9 cellular contexts compared by ENCODE assay signal in genomic region chr7:102991540-102992214, GRCh38.
DNase-seq lines count a peak whose midpoint lies in the region; ATAC-seq, FAIRE-seq and TF ChIP-seq lines count a peak whose summit lies in the region.
"Had no signal": no experiment of that assay in that cellular context is flagged by ENCODE, and none has a peak within 500 bp of the region (broad histone marks: within the 10 kb centered on the region; RNA-seq: fewer than 3 reads in every experiment).

No MANE protein-coding gene starts in this region.

- no peaks in the 10 kb centered on the region for H3K9me3 ChIP-seq in left ventricle myocardium inferior (replicated peaks)
- H3K9me3 ChIP-seq in Panc1 (ENCODE audit: control insufficient read depth, insufficient read depth, low read depth, low read length) = peaks cover 8% of the 10 kb centered on the region; the same call in 1 of the 2 replicates

- FAIRE-seq in urothelium cell line (lab: Jason Lieb, UNC) = peak; percentile 77

- H3K4me1 ChIP-seq in left ventricle myocardium inferior (peaks cover 17% of the 10 kb centered on the region), Panc1 (ENCODE audit: control insufficient read depth, insufficient read depth, low read length) (peaks cover 36% of the 10 kb centered on the region)

- ATAC-seq in Right ventricle myocardium inferior (no peak), Panc1 (peak; percentile 94), HG02678 (IDR thresholded peaks at IDR 0.05; ENCODE audit: unreplicated experiment) (no peak), HG02938 (IDR thresholded peaks at IDR 0.05; ENCODE audit: unreplicated experiment) (no peak)

- intact Hi-C loops in left ventricle myocardium inferior (cut with micrococcal nuclease) = no loop called here
- intact Hi-C loops in Right ventricle myocardium inferior (cut with DNase I) = loop anchor here (10.0 kb wide), 1 partner anchor 77 kb away; the partner anchor contains the start of gene LRRC17
- intact Hi-C loops in Panc1 (cut with micrococcal nuclease; ENCODE audit: unreplicated experiment) = loop anchor here (2.0 kb wide), 1 partner anchor 21 kb away; no protein-coding TSS in a partner anchor

- no peak for DNase-seq in left ventricle myocardium inferior
- DNase-seq in Right ventricle myocardium inferior (ENCODE audit: missing footprints) = no peak
- peak; percentile 96 for DNase-seq in Panc1 (ENCODE audit: low read depth, low spot score)
- DNase-seq in fibroblast of villous mesenchyme (ENCODE audit: low read depth) = peak; percentile 93
- peak; percentile 94 for DNase-seq in urothelium cell line (ENCODE audit: low spot score)
- no peak for DNase-seq in NCI-H2171 treated with DMSO at 0.1 percent for 48 hours (lab: John Stamatoyannopoulos, UW)
- DNase-seq: activated B cell treated with CpG ODN at 0.5 μM for 24 hours had no signal

- TF ChIP-seq CTCF in left ventricle myocardium inferior (IDR thresholded peaks at IDR 0.05; ENCODE audit: borderline replicate concordance) (no peak), Panc1 (IDR thresholded peaks at IDR 0.05) (no peak), fibroblast of villous mesenchyme (IDR thresholded peaks at IDR 0.05; ENCODE audit: insufficient read depth, low read depth, low read length) (no peak)

- H3K27me3 ChIP-seq in left ventricle myocardium inferior (ENCODE audit: low read depth) = no peaks in the 10 kb centered on the region
- H3K27me3 ChIP-seq in Panc1 (ENCODE audit: control insufficient read depth, insufficient read depth, low read length) = no peaks in the 10 kb centered on the region

- H3K4me3 ChIP-seq in left ventricle myocardium inferior = no peak overlapping the region
- no peak overlapping the region for H3K4me3 ChIP-seq in Panc1 (ENCODE audit: low read depth in 2 of 2, low read length in 2 of 2)
- H3K4me3 ChIP-seq in fibroblast of villous mesenchyme (ENCODE audit: low read depth, low read length) = no peak overlapping the region

- CTCF ChIA-PET in Panc1 (lab: Charles Lee) = interaction anchor here (0.6 kb wide), 1 partner anchor 224 kb away, joined by 7 read pairs; no protein-coding TSS in a partner anchor

- in situ Hi-C loops in Panc1 (cut with HindIII; ENCODE audit: low pct_unique_long_range_greater_than_20kb, low sequenced_read_pairs) = no loop called here

- H3K36me3 ChIP-seq in left ventricle myocardium inferior = no peaks in the 10 kb centered on the region
- no peaks in the 10 kb centered on the region for H3K36me3 ChIP-seq in Panc1 (ENCODE audit: control insufficient read depth, insufficient read depth, low read length)

- POLR2A ChIA-PET in Panc1 (lab: Charles Lee) = interaction anchor here (0.5 kb wide), 2 partner anchors 23 to 68 kb away, joined by 3 read pairs; no protein-coding TSS in a partner anchor

- H3K27ac ChIP-seq in left ventricle myocardium inferior (replicated peaks) (peak overlapping the region; percentile 76), Panc1 (ENCODE audit: low read length) (peak overlapping the region; percentile 99)

- no TSS peak for BruUV-seq in Panc1 (replicated peaks; lab: Mats Ljungman, UMichigan)

Comparison
In these comparisons a context has a peak if more than half of its experiments do, and no peak if none do; other contexts are left out.
1. DNase-seq: peak in Panc1 (single experiment), fibroblast of villous mesenchyme (single experiment) and urothelium cell line (single experiment); none in left ventricle myocardium inferior (single experiment), Right ventricle myocardium inferior (single experiment) and NCI-H2171 treated with DMSO at 0.1 percent for 48 hours (single experiment).